Comparison of ENCODE assay signal across 8 cellular contexts in genomic region chr1:161117681-161118581, GRCh38.
DNase-seq lines count a peak whose midpoint lies in the region; ATAC-seq lines count a peak whose summit lies in the region.

NIT1 (plus strand) TSS chr1:161118105; CDS start chr1:161118177, 72 bp downstream.
PFDN2 (minus strand) TSS chr1:161118037; CDS start chr1:161118026, 11 bp downstream.

- ATAC-seq in GM18907 (IDR thresholded peaks at IDR 0.05; ENCODE audit: unreplicated experiment) (peak; percentile 80), HG03139 (IDR thresholded peaks at IDR 0.05; ENCODE audit: unreplicated experiment) (peak; percentile 66)
- ATAC-seq in activated CD4-positive, CD25-positive, alpha-beta regulatory T cell treated with anti-CD3 and anti-CD28 coated beads, Interleukin-2, amount 50 U/mL, for 24 hours, result peak; percentile 56 to 59

- peak; percentile 92 for DNase-seq in AG08395 (ENCODE audit: low spot score)
- peak; percentile 92 for DNase-seq in NCI-H2227 (lab: John Stamatoyannopoulos, UW; ENCODE audit: unreplicated experiment)
- peak; percentile 88 for DNase-seq in cerebellar cortex (ENCODE audit: low spot score)
- peak; percentile 88 for DNase-seq in iris pigment epithelial cell (ENCODE audit: low read depth)
- DNase-seq in stimulated activated CD4-positive, alpha-beta T cell treated with anti-CD3 and anti-CD28 coated beads, Interleukin-12 subunit alpha, Interleukin-12 subunit beta, amount 100 ng/mL, for 24 hours (ENCODE audit: low read depth in 2 of 2), result peak; percentile 79 to 82

Comparison
In these comparisons a context has a peak if more than half of its experiments do, and no peak if none do; other contexts are left out.
1. Peak in every context shown above with its lines: DNase-seq and ATAC-seq.